In genomic region chr7:111232249-111233084, GRCh38 we compare ENCODE assay signal across 8 cellular contexts.
DNase-seq lines count a peak whose midpoint lies in the region; ATAC-seq and TF ChIP-seq lines count a peak whose summit lies in the region.

No MANE protein-coding gene starts in this region.

- H3K23ac ChIP-seq in mesendoderm (ENCODE audit: low read length): no peak overlapping the region

- H3K56ac ChIP-seq in mesendoderm (ENCODE audit: low read length): no peak overlapping the region

- H2BK5ac ChIP-seq in mesendoderm (ENCODE audit: low read length): no peak overlapping the region

- no peaks in the 10 kb centered on the region for H3K79me1 ChIP-seq in mesendoderm (ENCODE audit: low read length)

- H3K27ac ChIP-seq in mesendoderm (ENCODE audit: low read depth, low read length) (no peak overlapping the region), Karpas-422 (ENCODE audit: low read length) (no peak overlapping the region)

- H3K4ac ChIP-seq in mesendoderm (ENCODE audit: low read depth, low read length): no peak overlapping the region

- no peak overlapping the region for H3K18ac ChIP-seq in mesendoderm (ENCODE audit: low read length)

- H3K4me2 ChIP-seq in mesendoderm (ENCODE audit: low read length) (no peak overlapping the region), Karpas-422 (ENCODE audit: low read depth, low read length, poor library complexity, severe bottlenecking) (no peak overlapping the region)

- no peak overlapping the region for H3K4me3 ChIP-seq in mesendoderm (ENCODE audit: low read length)
- H3K4me3 ChIP-seq in Karpas-422 (ENCODE audit: low read length): no peak overlapping the region
- no peak overlapping the region for H3K4me3 ChIP-seq in BE2C (ENCODE audit: low read depth, low read length)

- no peaks in the 10 kb centered on the region for H4K20me1 ChIP-seq in Karpas-422 (ENCODE audit: insufficient read depth, low read depth, low read length)

- H3K79me2 ChIP-seq in mesendoderm (ENCODE audit: control insufficient read depth, insufficient read depth, low read length): no peaks in the 10 kb centered on the region
- H3K79me2 ChIP-seq in Karpas-422 (ENCODE audit: low read length): no peaks in the 10 kb centered on the region

- no peak overlapping the region for H4K5ac ChIP-seq in mesendoderm (ENCODE audit: low read length)

- H2AFZ ChIP-seq in Karpas-422 (ENCODE audit: low read length): no peak overlapping the region

- TF ChIP-seq CTCF in BE2C (IDR thresholded peaks at IDR 0.05; ENCODE audit: low read depth, low read length): no peak

- no CpG with 5 or more reads among the region's 3 CpGs for WGBS in mesendoderm (ENCODE audit: extremely low coverage, insufficient coverage, low lambda C conversion rate)

- no peak overlapping the region for H2BK120ac ChIP-seq in mesendoderm (ENCODE audit: low read depth, low read length)

- H3K9ac ChIP-seq in mesendoderm (ENCODE audit: low read length) (no peak overlapping the region), Karpas-422 (ENCODE audit: low read length) (no peak overlapping the region)

- H3K36me3 ChIP-seq in mesendoderm (ENCODE audit: control insufficient read depth, insufficient read depth, low read length) (no peaks in the 10 kb centered on the region), Karpas-422 (ENCODE audit: insufficient read depth, low read length) (no peaks in the 10 kb centered on the region), BE2C (no peaks in the 10 kb centered on the region)

- no peak overlapping the region for H2AK5ac ChIP-seq in mesendoderm (ENCODE audit: low read length)

- ATAC-seq in GM18870 (IDR thresholded peaks at IDR 0.05; ENCODE audit: unreplicated experiment) (peak; percentile 93), HG02798 (IDR thresholded peaks at IDR 0.05; ENCODE audit: poor library complexity, unreplicated experiment) (peak; percentile 36)

- H3K9me2 ChIP-seq in Karpas-422 (replicated peaks; ENCODE audit: insufficient read depth, low read length): no peaks in the 10 kb centered on the region

- no peak overlapping the region for H4K8ac ChIP-seq in mesendoderm (ENCODE audit: low read depth, low read length)

- H3K27me3 ChIP-seq in mesendoderm (ENCODE audit: insufficient read depth, low read length, poor library complexity): no peaks in the 10 kb centered on the region
- no peaks in the 10 kb centered on the region for H3K27me3 ChIP-seq in Karpas-422 (ENCODE audit: low read length)
- no peaks in the 10 kb centered on the region for H3K27me3 ChIP-seq in BE2C

- DNase-seq in RPMI7951 (ENCODE audit: low read depth): peak; percentile 23
- DNase-seq in mesendoderm: peak; percentile 49
- DNase-seq in Karpas-422: no peak
- no peak for DNase-seq in BE2C
- DNase-seq in NCI-H526 treated with DMSO at 0.1 percent for 48 hours (lab: John Stamatoyannopoulos, UW): no peak
- DNase-seq in epidermal melanocyte (ENCODE audit: insufficient read length, low spot score): no peak

- peaks cover 3% of the 10 kb centered on the region; the same call in 1 of the 2 replicates for H3K9me3 ChIP-seq in Karpas-422 (ENCODE audit: low read length)
- no peaks in the 10 kb centered on the region for H3K9me3 ChIP-seq in BE2C

- H3K4me1 ChIP-seq in mesendoderm (ENCODE audit: control insufficient read depth, low read depth, low read length) (no peaks in the 10 kb centered on the region), Karpas-422 (ENCODE audit: low read length) (no peaks in the 10 kb centered on the region), BE2C (no peaks in the 10 kb centered on the region; the same call in 1 of the 2 replicates)

- no peak overlapping the region for H2BK15ac ChIP-seq in mesendoderm (replicated peaks; ENCODE audit: low read depth)

Comparison
In these comparisons a context has a peak if more than half of its experiments do, and no peak if none do; other contexts are left out.
1. DNase-seq: peak in RPMI7951 (single experiment) and mesendoderm (single experiment); none in Karpas-422 (single experiment), BE2C (single experiment), NCI-H526 treated with DMSO at 0.1 percent for 48 hours (single experiment) and epidermal melanocyte (single experiment).